Comparison of ENCODE assay signal across 10 cellular contexts in genomic region chr5:141522301-141522700, GRCh38. TPM values are rescaled to one million over a fixed set of nuclear protein-coding genes. Genes with fewer than 3 reads are reported as not detected.
DNase-seq lines count a peak whose midpoint lies in the region; ATAC-seq and TF ChIP-seq lines count a peak whose summit lies in the region.
"Had no signal": no experiment of that assay in that cellular context is flagged by ENCODE, and none has a peak within 500 bp of the region (broad histone marks: within the 10 kb centered on the region; RNA-seq: fewer than 3 reads in every experiment).

No MANE protein-coding gene starts in this region.

- H3K27me3 ChIP-seq in gastroesophageal sphincter = no peaks in the 10 kb centered on the region
- H3K27me3 ChIP-seq in skeletal muscle tissue (ENCODE audit: control insufficient read depth in 3 of 3, insufficient read depth in 3 of 3, low read length in 3 of 3) = no peaks in the 10 kb centered on the region

- no peak for TF ChIP-seq CTCF in HEK293 (tag by site-specific recombination; IDR thresholded peaks at IDR 0.05)
- no peak for TF ChIP-seq CTCF in gastroesophageal sphincter (IDR thresholded peaks at IDR 0.05)

- peaks cover 25% of the 10 kb centered on the region for H3K4me1 Mint-ChIP-seq in activated T-helper 17 cell treated with anti-CD3 and anti-CD28 coated beads, Interleukin-2, amount 50 U/mL, for 72 hours
- H3K4me1 Mint-ChIP-seq in activated T-helper 2 cell treated with anti-CD3 and anti-CD28 coated beads, Interferon-gamma antibody, Interleukin-2, Interleukin-4, amounts not matched to agents 10 μg/mL and 5 μg/mL and 100 μg/mL, durations not matched to agents 14 hours and 24 hours and 36 hours (ENCODE audit: low read depth) = peaks cover 30% of the 10 kb centered on the region

- ATAC-seq in activated T-helper 17 cell treated with anti-CD3 and anti-CD28 coated beads, Interleukin-2, amount 50 U/mL, for 72 hours (replicated peaks) = no peak
- ATAC-seq in gastroesophageal sphincter (no peak), GM19324 (IDR thresholded peaks at IDR 0.05; ENCODE audit: low FRiP score, unreplicated experiment) (no peak), HG03520 (IDR thresholded peaks at IDR 0.05; ENCODE audit: unreplicated experiment) (no peak)

- TF ChIP-seq EP300 in gastroesophageal sphincter (IDR thresholded peaks at IDR 0.05) = no peak

- no peaks in the 10 kb centered on the region for H3K27me3 Mint-ChIP-seq in activated T-helper 17 cell treated with anti-CD3 and anti-CD28 coated beads, Interleukin-2, amount 50 U/mL, for 72 hours
- H3K27me3 Mint-ChIP-seq in activated T-helper 2 cell treated with anti-CD3 and anti-CD28 coated beads, Interferon-gamma antibody, Interleukin-2, Interleukin-4, amounts not matched to agents 10 μg/mL and 5 μg/mL and 100 μg/mL, durations not matched to agents 14 hours and 24 hours and 36 hours (ENCODE audit: low read depth) = no peaks in the 10 kb centered on the region

- WGBS in gastroesophageal sphincter (ENCODE audit: low coverage in 1 of 2), 2 donors = 44% methylated on average over 2 of the region's 2 CpGs; no CpG with 5 or more reads in 1 of the 2 donors

- no peak for TF ChIP-seq POLR2A in gastroesophageal sphincter (IDR thresholded peaks at IDR 0.05)

- no peak overlapping the region for H3K4me3 ChIP-seq in HEK293 (ENCODE audit: low read depth, low read length)
- H3K4me3 ChIP-seq in gastroesophageal sphincter = no peak overlapping the region
- no peak overlapping the region for H3K4me3 ChIP-seq in skeletal muscle tissue (ENCODE audit: low read length in 3 of 3)

- H3K27ac ChIP-seq in HEK293 (ENCODE audit: extremely low read depth, low read depth, low read length) (peak overlapping the region; percentile 51; the same call in 1 of the 2 replicates), gastroesophageal sphincter (peak overlapping the region in 3 of 4 donors; percentile 59 to 76 (median 69)), skeletal muscle tissue (ENCODE audit: low read depth, low read length) (peak overlapping the region; percentile 96)
- H3K27ac ChIP-seq: VCaP had no signal

- H3K4me1 ChIP-seq in HEK293 (ENCODE audit: control insufficient read depth, insufficient read depth, low read length) = peaks cover 11% of the 10 kb centered on the region
- peaks cover 0 to 77% (median 24%) of the 10 kb centered on the region in 3 donors for H3K4me1 ChIP-seq in gastroesophageal sphincter
- peaks cover 71 to 77% (median 75%) of the 10 kb centered on the region in 3 donors for H3K4me1 ChIP-seq in skeletal muscle tissue (ENCODE audit: control insufficient read depth in 3 of 3, insufficient read depth in 3 of 3, low read length in 3 of 3)

- peak overlapping the region; percentile 33 to 66 (median 34) for H3K9ac ChIP-seq in skeletal muscle tissue (ENCODE audit: low read depth in 1 of 3, low read length in 3 of 3)

- no peaks in the 10 kb centered on the region for H3K9me3 Mint-ChIP-seq in activated T-helper 17 cell treated with anti-CD3 and anti-CD28 coated beads, Interleukin-2, amount 50 U/mL, for 72 hours
- no peaks in the 10 kb centered on the region for H3K9me3 Mint-ChIP-seq in activated T-helper 2 cell treated with anti-CD3 and anti-CD28 coated beads, Interferon-gamma antibody, Interleukin-2, Interleukin-4, amounts not matched to agents 10 μg/mL and 5 μg/mL and 100 μg/mL, durations not matched to agents 14 hours and 24 hours and 36 hours

- H3K9me3 ChIP-seq in HEK293 (ENCODE audit: control insufficient read depth, insufficient read depth, low read depth, low read length) (no peaks in the 10 kb centered on the region), gastroesophageal sphincter (no peaks in the 10 kb centered on the region), skeletal muscle tissue (ENCODE audit: control insufficient read depth in 3 of 3, low read length in 3 of 3) (no peaks in the 10 kb centered on the region)

- POLR2A ChIA-PET in HEK293 (lab: Yijun Ruan, JAX) = interaction anchor here (0.7 to 2.0 kb wide), 3 partner anchors 46 to 180 kb away, joined by 4 to 10 read pairs (median 4); partner anchors contain the start of genes PCDHGA11 and PCDHGC3

- no peaks in the 10 kb centered on the region for H3K36me3 Mint-ChIP-seq in activated T-helper 17 cell treated with anti-CD3 and anti-CD28 coated beads, Interleukin-2, amount 50 U/mL, for 72 hours (ENCODE audit: low read depth)
- peaks cover 97% of the 10 kb centered on the region for H3K36me3 Mint-ChIP-seq in activated T-helper 2 cell treated with anti-CD3 and anti-CD28 coated beads, Interferon-gamma antibody, Interleukin-2, Interleukin-4, amounts not matched to agents 10 μg/mL and 5 μg/mL and 100 μg/mL, durations not matched to agents 14 hours and 24 hours and 36 hours (ENCODE audit: low read depth)

- DNase-seq in activated T-helper 2 cell treated with anti-CD3 and anti-CD28 coated beads, Interferon-gamma antibody, Interleukin-2, Interleukin-4, amounts not matched to agents 10 μg/mL and 5 μg/mL and 100 μg/mL, durations not matched to agents 14 hours and 24 hours and 36 hours (ENCODE audit: low spot score) = no peak
- DNase-seq in GM19240 (ENCODE audit: insufficient read length, low spot score) = no peak
- DNase-seq: KBM-7 had no signal

- CTCF ChIA-PET in HEK293 (lab: Yijun Ruan, JAX) = interaction anchor here (0.7 to 10.9 kb wide), 16 partner anchors 8 to 192 kb away, joined by 3 to 160 read pairs (median 12); partner anchors contain the start of genes PCDHGA1, PCDHGA11, PCDHGA12 and PCDHGA2

- intact Hi-C loops in activated T-helper 2 cell treated with anti-CD3 and anti-CD28 coated beads, Interferon-gamma antibody, Interleukin-2, Interleukin-4, amounts not matched to agents 10 μg/mL and 5 μg/mL and 100 μg/mL, durations not matched to agents 14 hours and 24 hours and 36 hours (cut with micrococcal nuclease) = loop anchor here (5.0 kb wide), 1 partner anchor 35 kb away; no protein-coding TSS in a partner anchor

- peak overlapping the region; percentile 53 for H3K27ac Mint-ChIP-seq in activated T-helper 17 cell treated with anti-CD3 and anti-CD28 coated beads, Interleukin-2, amount 50 U/mL, for 72 hours
- H3K27ac Mint-ChIP-seq in activated T-helper 2 cell treated with anti-CD3 and anti-CD28 coated beads, Interferon-gamma antibody, Interleukin-2, Interleukin-4, amounts not matched to agents 10 μg/mL and 5 μg/mL and 100 μg/mL, durations not matched to agents 14 hours and 24 hours and 36 hours = no peak overlapping the region

- H3K36me3 ChIP-seq in HEK293 (ENCODE audit: control insufficient read depth in 2 of 2, insufficient read depth in 1 of 2, low read length in 2 of 2) (peaks cover 32 to 93% of the 10 kb centered on the region in 2 experiments), gastroesophageal sphincter (peaks cover 0 to 43% of the 10 kb centered on the region in 2 donors), skeletal muscle tissue (ENCODE audit: control insufficient read depth in 3 of 3, insufficient read depth in 3 of 3, low read length in 3 of 3) (peaks cover 16 to 42% (median 33%) of the 10 kb centered on the region in 3 donors)

- peak overlapping the region; percentile 42 for H3K4me3 Mint-ChIP-seq in activated T-helper 17 cell treated with anti-CD3 and anti-CD28 coated beads, Interleukin-2, amount 50 U/mL, for 72 hours
- no peak overlapping the region for H3K4me3 Mint-ChIP-seq in activated T-helper 2 cell treated with anti-CD3 and anti-CD28 coated beads, Interferon-gamma antibody, Interleukin-2, Interleukin-4, amounts not matched to agents 10 μg/mL and 5 μg/mL and 100 μg/mL, durations not matched to agents 14 hours and 24 hours and 36 hours (ENCODE audit: low read depth)

TF ChIP-seq in HEK293, 187 proteins besides CTCF, POLR2A, EP300 and RAD21:
- TF ChIP-seq ZNF600 (tag by site-specific recombination; IDR thresholded peaks at IDR 0.05) (no peak), ZNF660 (tag by site-specific recombination; IDR thresholded peaks at IDR 0.05) (no peak), ZNF571 (tag by site-specific recombination; IDR thresholded peaks at IDR 0.05) (no peak), ZBTB7A (tag by site-specific recombination; IDR thresholded peaks at IDR 0.05; ENCODE audit: low read depth) (no peak), ZNF548 (tag by site-specific recombination; IDR thresholded peaks at IDR 0.05) (no peak), ZNF707 (tag by site-specific recombination; IDR thresholded peaks at IDR 0.05) (no peak), SP2 (tag by site-specific recombination; IDR thresholded peaks at IDR 0.05) (no peak), BCL11B (tag by site-specific recombination; IDR thresholded peaks at IDR 0.05; ENCODE audit: low read depth) (no peak), ZNF23 (tag by site-specific recombination; IDR thresholded peaks at IDR 0.05; ENCODE audit: borderline replicate concordance) (no peak), ZNF221 (tag by site-specific recombination; IDR thresholded peaks at IDR 0.05; ENCODE audit: borderline replicate concordance) (no peak), HOXD13 (CRISPR knock-in tag; IDR thresholded peaks at IDR 0.05; ENCODE audit: borderline replicate concordance) (no peak), ZNF626 (tag by site-specific recombination; IDR thresholded peaks at IDR 0.05) (no peak), TRIM28 (IDR thresholded peaks at IDR 0.05; ENCODE audit: borderline replicate concordance, low read length) (no peak), ZNF354C (tag by site-specific recombination; IDR thresholded peaks at IDR 0.05; ENCODE audit: borderline replicate concordance, low read depth) (no peak)

RNA-seq across cellular contexts. Expression of gene PCDHGC5, which starts 33.4 kb away (rescaled TPM):
- total RNA-seq in activated T-helper 17 cell treated with anti-CD3 and anti-CD28 coated beads, Interleukin-2, amount 50 U/mL, for 72 hours = not detected
- total RNA-seq in gastroesophageal sphincter (1 to 10 TPM in 3 of 4 donors, under 1 TPM in 1; 0.07 to 5.1 (median 1.8) TPM), skeletal muscle tissue (2.1 TPM)
- total RNA-seq in activated T-helper 2 cell treated with anti-CD3 and anti-CD28 coated beads, Interferon-gamma antibody, Interleukin-2, Interleukin-4, amounts not matched to agents 10 μg/mL and 5 μg/mL and 100 μg/mL, durations not matched to agents 14 hours and 24 hours and 36 hours = not detected in 2 replicates

RNA-seq across cellular contexts. Expression of gene PCDHGC4, which starts 37.5 kb away (rescaled TPM):
- not detected for total RNA-seq in activated T-helper 17 cell treated with anti-CD3 and anti-CD28 coated beads, Interleukin-2, amount 50 U/mL, for 72 hours
- total RNA-seq in gastroesophageal sphincter = 10 to 100 TPM in 1 of 4 donors, 1 to 10 TPM in 2, under 1 TPM in 1; 0.10 to 12.9 (median 2.4) TPM
- 3.7 TPM for total RNA-seq in skeletal muscle tissue
- not detected in 2 replicates for total RNA-seq in activated T-helper 2 cell treated with anti-CD3 and anti-CD28 coated beads, Interferon-gamma antibody, Interleukin-2, Interleukin-4, amounts not matched to agents 10 μg/mL and 5 μg/mL and 100 μg/mL, durations not matched to agents 14 hours and 24 hours and 36 hours

RNA-seq across cellular contexts. Expression of gene PCDHGC3, which starts 46.5 kb away (rescaled TPM):
- total RNA-seq in activated T-helper 17 cell treated with anti-CD3 and anti-CD28 coated beads, Interleukin-2, amount 50 U/mL, for 72 hours = under 1 TPM in 1 of 2 donors, not detected in 1; 0.56 TPM
- total RNA-seq in gastroesophageal sphincter = 10 to 100 TPM; 52.6 to 95.6 (median 63.2) TPM
- 38.1 TPM for total RNA-seq in skeletal muscle tissue
- 0.21 and 0.23 TPM in 2 replicates for total RNA-seq in activated T-helper 2 cell treated with anti-CD3 and anti-CD28 coated beads, Interferon-gamma antibody, Interleukin-2, Interleukin-4, amounts not matched to agents 10 μg/mL and 5 μg/mL and 100 μg/mL, durations not matched to agents 14 hours and 24 hours and 36 hours

Comparison
In these comparisons a context has a peak if more than half of its experiments do, and no peak if none do; other contexts are left out.
1. RNA of gene PCDHGC3, which starts 46.5 kb away (total RNA-seq): 52.6 to 95.6 TPM in gastroesophageal sphincter and 38.1 TPM in skeletal muscle tissue (single experiment); 0.56 TPM in activated T-helper 17 cell treated with anti-CD3 and anti-CD28 coated beads, Interleukin-2, amount 50 U/mL, for 72 hours and 0.21 to 0.23 TPM in activated T-helper 2 cell treated with anti-CD3 and anti-CD28 coated beads, Interferon-gamma antibody, Interleukin-2, Interleukin-4, amounts not matched to agents 10 μg/mL and 5 μg/mL and 100 μg/mL, durations not matched to agents 14 hours and 24 hours and 36 hours; every median in the first group is over 10 times any median in the second.
2. Peak in every context shown above with its lines, with median percentiles within 50 percentile points of each other: H3K27ac ChIP-seq.